Comparison of ENCODE assay signal across 1 cellular context in the genomic region with DNA sequence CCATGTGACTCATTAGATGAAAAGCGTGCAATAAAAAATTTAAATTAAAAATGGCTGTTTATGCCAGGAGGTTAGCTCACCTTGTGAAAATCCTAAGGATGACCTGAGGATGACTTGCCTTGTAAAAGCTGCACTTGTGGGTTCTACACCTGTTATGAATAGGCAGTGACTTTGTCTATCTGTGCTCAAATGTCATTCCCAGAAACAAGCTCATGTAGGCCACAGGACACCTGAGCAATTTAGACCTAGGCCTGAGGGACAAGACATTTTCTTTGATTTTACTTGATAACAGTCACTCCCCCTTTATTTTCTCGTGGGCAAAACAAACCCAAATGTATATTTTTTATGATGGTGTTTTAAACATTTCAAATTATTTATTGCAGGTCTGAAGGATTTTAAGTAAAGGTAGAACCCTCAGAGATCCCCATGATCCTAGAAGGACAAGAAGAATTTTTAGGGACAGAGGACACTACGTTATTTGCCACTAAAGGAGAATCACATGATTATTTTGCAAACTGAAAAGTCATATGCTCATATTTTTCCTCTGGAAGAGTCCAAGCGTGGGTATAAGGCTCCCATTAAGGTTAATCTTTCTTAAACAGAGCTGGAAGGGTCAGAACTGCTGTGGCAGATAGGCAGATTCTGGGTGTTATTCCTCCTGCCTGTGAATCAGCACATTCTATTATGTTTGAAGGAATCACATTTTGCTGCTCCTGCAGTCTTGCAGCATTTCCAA.
A peak's percentile ranks its signal among the peaks of the same experiment; 100 is the strongest.
TF ChIP-seq lines count a peak whose summit lies in the region.

No MANE protein-coding gene starts in this region.

TF ChIP-seq in K562, 482 proteins besides CTCF, POLR2A, EP300 and RAD21 (continued from another document and continues in another):
- TF ChIP-seq, protein P1, sequence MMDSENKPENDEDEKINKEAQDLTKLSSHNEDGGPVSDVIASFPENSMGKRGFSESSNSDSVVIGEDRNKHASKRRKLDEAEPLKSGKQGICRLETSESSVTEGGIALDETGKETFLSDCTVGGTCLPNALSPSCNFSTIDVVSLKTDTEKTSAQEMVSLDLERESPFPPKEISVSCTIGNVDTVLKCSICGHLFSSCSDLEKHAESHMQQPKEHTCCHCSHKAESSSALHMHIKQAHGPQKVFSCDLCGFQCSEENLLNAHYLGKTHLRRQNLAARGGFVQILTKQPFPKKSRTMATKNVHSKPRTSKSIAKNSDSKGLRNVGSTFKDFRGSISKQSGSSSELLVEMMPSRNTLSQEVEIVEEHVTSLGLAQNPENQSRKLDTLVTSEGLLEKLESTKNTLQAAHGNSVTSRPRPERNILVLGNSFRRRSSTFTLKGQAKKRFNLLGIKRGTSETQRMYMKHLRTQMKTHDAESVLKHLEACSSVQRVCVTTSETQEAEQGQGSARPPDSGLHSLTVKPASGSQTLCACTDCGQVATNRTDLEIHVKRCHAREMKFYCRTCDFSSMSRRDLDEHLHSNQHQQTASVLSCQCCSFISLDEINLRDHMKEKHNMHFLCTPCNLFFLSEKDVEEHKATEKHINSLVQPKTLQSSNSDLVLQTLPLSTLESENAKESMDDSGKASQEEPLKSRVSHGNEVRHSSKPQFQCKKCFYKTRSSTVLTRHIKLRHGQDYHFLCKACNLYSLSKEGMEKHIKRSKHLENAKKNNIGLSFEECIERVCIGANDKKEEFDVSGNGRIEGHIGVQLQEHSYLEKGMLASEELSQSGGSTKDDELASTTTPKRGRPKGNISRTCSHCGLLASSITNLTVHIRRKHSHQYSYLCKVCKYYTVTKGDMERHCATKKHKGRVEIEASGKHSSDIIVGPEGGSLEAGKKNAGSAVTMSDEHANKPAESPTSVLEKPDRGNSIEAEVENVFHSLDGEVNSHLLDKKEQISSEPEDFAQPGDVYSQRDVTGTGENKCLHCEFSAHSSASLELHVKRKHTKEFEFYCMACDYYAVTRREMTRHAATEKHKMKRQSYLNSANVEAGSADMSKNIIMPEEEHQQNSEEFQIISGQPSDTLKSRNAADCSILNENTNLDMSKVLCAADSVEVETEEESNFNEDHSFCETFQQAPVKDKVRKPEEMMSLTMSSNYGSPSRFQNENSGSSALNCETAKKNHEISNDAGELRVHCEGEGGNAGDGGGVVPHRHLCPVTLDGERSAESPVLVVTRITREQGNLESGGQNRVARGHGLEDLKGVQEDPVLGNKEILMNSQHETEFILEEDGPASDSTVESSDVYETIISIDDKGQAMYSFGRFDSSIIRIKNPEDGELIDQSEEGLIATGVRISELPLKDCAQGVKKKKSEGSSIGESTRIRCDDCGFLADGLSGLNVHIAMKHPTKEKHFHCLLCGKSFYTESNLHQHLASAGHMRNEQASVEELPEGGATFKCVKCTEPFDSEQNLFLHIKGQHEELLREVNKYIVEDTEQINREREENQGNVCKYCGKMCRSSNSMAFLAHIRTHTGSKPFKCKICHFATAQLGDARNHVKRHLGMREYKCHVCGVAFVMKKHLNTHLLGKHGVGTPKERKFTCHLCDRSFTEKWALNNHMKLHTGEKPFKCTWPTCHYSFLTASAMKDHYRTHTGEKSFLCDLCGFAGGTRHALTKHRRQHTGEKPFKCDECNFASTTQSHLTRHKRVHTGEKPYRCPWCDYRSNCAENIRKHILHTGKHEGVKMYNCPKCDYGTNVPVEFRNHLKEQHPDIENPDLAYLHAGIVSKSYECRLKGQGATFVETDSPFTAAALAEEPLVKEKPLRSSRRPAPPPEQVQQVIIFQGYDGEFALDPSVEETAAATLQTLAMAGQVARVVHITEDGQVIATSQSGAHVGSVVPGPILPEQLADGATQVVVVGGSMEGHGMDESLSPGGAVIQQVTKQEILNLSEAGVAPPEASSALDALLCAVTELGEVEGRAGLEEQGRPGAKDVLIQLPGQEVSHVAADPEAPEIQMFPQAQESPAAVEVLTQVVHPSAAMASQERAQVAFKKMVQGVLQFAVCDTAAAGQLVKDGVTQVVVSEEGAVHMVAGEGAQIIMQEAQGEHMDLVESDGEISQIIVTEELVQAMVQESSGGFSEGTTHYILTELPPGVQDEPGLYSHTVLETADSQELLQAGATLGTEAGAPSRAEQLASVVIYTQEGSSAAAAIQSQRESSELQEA (IDR thresholded peaks at IDR 0.05; ENCODE audit: low read depth) = no peak
- TF ChIP-seq RFX1 (IDR thresholded peaks at IDR 0.05) (no peak; the same call in 1 of the 2 replicates), ZNF764 (CRISPR knock-in tag; IDR thresholded peaks at IDR 0.05; ENCODE audit: low read depth) (no peak), OTX1 (CRISPR knock-in tag; IDR thresholded peaks at IDR 0.05) (no peak), PATZ1 (CRISPR knock-in tag; IDR thresholded peaks at IDR 0.05; ENCODE audit: borderline replicate concordance) (no peak), TCF7L2 (IDR thresholded peaks at IDR 0.05; ENCODE audit: low read depth, low read length) (no peak), PTRF (tag; IDR thresholded peaks at IDR 0.05) (no peak), EP400 (IDR thresholded peaks at IDR 0.05) (peak; percentile 58), ZNF766 (CRISPR knock-in tag; conservative IDR thresholded peaks at IDR 0.05) (peak; percentile 90), ZKSCAN1 (IDR thresholded peaks at IDR 0.05; ENCODE audit: low read depth, low read length) (no peak), DACH1 (IDR thresholded peaks at IDR 0.05; ENCODE audit: partially characterized antibody) (peak; percentile 25), HOXB6 (CRISPR knock-in tag; IDR thresholded peaks at IDR 0.05; ENCODE audit: borderline replicate concordance) (no peak), ETV5 (CRISPR knock-in tag; IDR thresholded peaks at IDR 0.05; ENCODE audit: low read depth) (no peak), NCOA1 (IDR thresholded peaks at IDR 0.05; ENCODE audit: low read depth) (peak; percentile 76), SPI1 (IDR thresholded peaks at IDR 0.05; ENCODE audit: borderline replicate concordance, low read depth, low read length) (no peak), ZFP91 (CRISPR knock-in tag; IDR thresholded peaks at IDR 0.05) (no peak), TBL1XR1 (IDR thresholded peaks at IDR 0.05; ENCODE audit: low read length in 2 of 2) (peak; percentile 53 to 87; a peak in 2 of 4 replicates), THAP7 (CRISPR knock-in tag; IDR thresholded peaks at IDR 0.05) (no peak), ZNF124 (CRISPR knock-in tag; IDR thresholded peaks at IDR 0.05) (no peak), POLR2G (IDR thresholded peaks at IDR 0.05; ENCODE audit: low read depth, low read length) (no peak), ZC3H4 (CRISPR knock-in tag; IDR thresholded peaks at IDR 0.05; ENCODE audit: borderline replicate concordance) (no peak), CGGBP1 (CRISPR knock-in tag; IDR thresholded peaks at IDR 0.05) (no peak), CBFA2T2 (conservative IDR thresholded peaks at IDR 0.05) (peak; percentile 95), ZNF263 (CRISPR knock-in tag; IDR thresholded peaks at IDR 0.05; ENCODE audit: borderline replicate concordance) (no peak), GTF2A2 (tag; IDR thresholded peaks at IDR 0.05) (no peak), SMARCC2 (IDR thresholded peaks at IDR 0.05; ENCODE audit: low read depth) (peak; percentile 83; the same call in 1 of the 2 replicates), NFYB (IDR thresholded peaks at IDR 0.05; ENCODE audit: extremely low read depth, insufficient read length) (no peak), HDAC1 (IDR thresholded peaks at IDR 0.05) (peak in 1 of 2 experiments; percentile 70; a peak in 2 of 4 replicates), RFX7 (CRISPR knock-in tag; IDR thresholded peaks at IDR 0.05) (no peak), JUND (IDR thresholded peaks at IDR 0.05; ENCODE audit: borderline replicate concordance, low read depth, low read length) (peak; percentile 79), JUND (tag; IDR thresholded peaks at IDR 0.05; ENCODE audit: borderline replicate concordance, low read depth, low read length) (peak; percentile 39; the same call in 1 of the 3 replicates), MITF (IDR thresholded peaks at IDR 0.05) (peak; percentile 84), ZNF830 (CRISPR knock-in tag; IDR thresholded peaks at IDR 0.05) (no peak), ELF1 (tag; IDR thresholded peaks at IDR 0.05) (no peak), STAG1 (CRISPR knock-in tag; IDR thresholded peaks at IDR 0.05; ENCODE audit: borderline replicate concordance) (no peak), RBM34 (IDR thresholded peaks at IDR 0.05; ENCODE audit: borderline replicate concordance, insufficient read depth, low read length) (no peak), ZBTB43 (CRISPR knock-in tag; IDR thresholded peaks at IDR 0.05) (no peak), MYC (IDR thresholded peaks at IDR 0.05; ENCODE audit: low read depth, low read length) (peak; percentile 61; the same call in 1 of the 2 replicates), MYC (CRISPR knock-in tag; IDR thresholded peaks at IDR 0.05; ENCODE audit: borderline replicate concordance, low read depth) (no peak), ZNF668 (CRISPR knock-in tag; IDR thresholded peaks at IDR 0.05) (no peak)
- TF ChIP-seq, protein P2, sequence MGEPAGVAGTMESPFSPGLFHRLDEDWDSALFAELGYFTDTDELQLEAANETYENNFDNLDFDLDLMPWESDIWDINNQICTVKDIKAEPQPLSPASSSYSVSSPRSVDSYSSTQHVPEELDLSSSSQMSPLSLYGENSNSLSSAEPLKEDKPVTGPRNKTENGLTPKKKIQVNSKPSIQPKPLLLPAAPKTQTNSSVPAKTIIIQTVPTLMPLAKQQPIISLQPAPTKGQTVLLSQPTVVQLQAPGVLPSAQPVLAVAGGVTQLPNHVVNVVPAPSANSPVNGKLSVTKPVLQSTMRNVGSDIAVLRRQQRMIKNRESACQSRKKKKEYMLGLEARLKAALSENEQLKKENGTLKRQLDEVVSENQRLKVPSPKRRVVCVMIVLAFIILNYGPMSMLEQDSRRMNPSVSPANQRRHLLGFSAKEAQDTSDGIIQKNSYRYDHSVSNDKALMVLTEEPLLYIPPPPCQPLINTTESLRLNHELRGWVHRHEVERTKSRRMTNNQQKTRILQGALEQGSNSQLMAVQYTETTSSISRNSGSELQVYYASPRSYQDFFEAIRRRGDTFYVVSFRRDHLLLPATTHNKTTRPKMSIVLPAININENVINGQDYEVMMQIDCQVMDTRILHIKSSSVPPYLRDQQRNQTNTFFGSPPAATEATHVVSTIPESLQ (CRISPR knock-in tag; IDR thresholded peaks at IDR 0.05) = no peak
- TF ChIP-seq, protein P3, sequence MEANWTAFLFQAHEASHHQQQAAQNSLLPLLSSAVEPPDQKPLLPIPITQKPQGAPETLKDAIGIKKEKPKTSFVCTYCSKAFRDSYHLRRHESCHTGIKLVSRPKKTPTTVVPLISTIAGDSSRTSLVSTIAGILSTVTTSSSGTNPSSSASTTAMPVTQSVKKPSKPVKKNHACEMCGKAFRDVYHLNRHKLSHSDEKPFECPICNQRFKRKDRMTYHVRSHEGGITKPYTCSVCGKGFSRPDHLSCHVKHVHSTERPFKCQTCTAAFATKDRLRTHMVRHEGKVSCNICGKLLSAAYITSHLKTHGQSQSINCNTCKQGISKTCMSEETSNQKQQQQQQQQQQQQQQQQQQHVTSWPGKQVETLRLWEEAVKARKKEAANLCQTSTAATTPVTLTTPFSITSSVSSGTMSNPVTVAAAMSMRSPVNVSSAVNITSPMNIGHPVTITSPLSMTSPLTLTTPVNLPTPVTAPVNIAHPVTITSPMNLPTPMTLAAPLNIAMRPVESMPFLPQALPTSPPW (CRISPR knock-in tag; IDR thresholded peaks at IDR 0.05) = peak; percentile 55
